Comparison of ENCODE assay signal across 10 cellular contexts in genomic region chr4:177367336-177367735, GRCh38. TPM values are rescaled to one million over a fixed set of nuclear protein-coding genes. Genes with fewer than 3 reads are reported as not detected.
A peak's percentile ranks its signal among the peaks of the same experiment; 100 is the strongest.
DNase-seq lines count a peak whose midpoint lies in the region; ATAC-seq and TF ChIP-seq lines count a peak whose summit lies in the region.
"Had no signal": no experiment of that assay in that cellular context is flagged by ENCODE, and none has a peak within 500 bp of the region (broad histone marks: within the 10 kb centered on the region; RNA-seq: fewer than 3 reads in every experiment).

No MANE protein-coding gene starts in this region.

- H3K4me3 Mint-ChIP-seq in activated naive CD8-positive, alpha-beta T cell treated with anti-CD3 and anti-CD28 coated beads, Interleukin-2, amount 50 U/mL, for 24 hours: no peak overlapping the region
- H3K4me3 Mint-ChIP-seq: B cell had no signal

- peaks cover 11% of the 10 kb centered on the region for H3K36me3 Mint-ChIP-seq in activated naive CD8-positive, alpha-beta T cell treated with anti-CD3 and anti-CD28 coated beads, Interleukin-2, amount 50 U/mL, for 24 hours (ENCODE audit: low read depth)

- H3K36me3 ChIP-seq in mucosa of descending colon (ENCODE audit: low read depth): no peaks in the 10 kb centered on the region

- no peak for TF ChIP-seq POLR2A in lower leg skin (IDR thresholded peaks at IDR 0.05)

- intact Hi-C loops in mucosa of descending colon (cut with DNase I, micrococcal nuclease): no loop called here
- intact Hi-C loops in lower leg skin (cut with DNase I; ENCODE audit: low total_unique reads): no loop called here

- H3K9me3 ChIP-seq in mucosa of descending colon: no peaks in the 10 kb centered on the region

- H3K4me3 ChIP-seq in mucosa of descending colon: no peak overlapping the region
- no peak overlapping the region for H3K4me3 ChIP-seq in lower leg skin (ENCODE audit: low read depth, poor library complexity, severe bottlenecking)

- DNase-seq in NCI-H524 (lab: John Stamatoyannopoulos, UW) (peak; percentile 8 to 21), NCI-H524 treated with DMSO at 0.1 percent for 48 hours (lab: John Stamatoyannopoulos, UW) (no peak), mucosa of descending colon (no peak), lower leg skin (ENCODE audit: low spot score in 2 of 2) (no peak), NCI-H1417 treated with DMSO at 0.1 percent for 48 hours (lab: John Stamatoyannopoulos, UW) (no peak)
- no peak for DNase-seq in activated naive CD8-positive, alpha-beta T cell treated with anti-CD3 and anti-CD28 coated beads, Interleukin-2, amount 50 U/mL, for 24 hours
- DNase-seq: NCI-H1105 treated with DMSO at 0.1 percent for 48 hours had no signal

- peaks cover 4% of the 10 kb centered on the region for H3K9me3 Mint-ChIP-seq in activated naive CD8-positive, alpha-beta T cell treated with anti-CD3 and anti-CD28 coated beads, Interleukin-2, amount 50 U/mL, for 24 hours

- ATAC-seq in HG03159 (IDR thresholded peaks at IDR 0.05; ENCODE audit: unreplicated experiment) (peak; percentile 63), mucosa of descending colon (peak; percentile 21), GM18520 (IDR thresholded peaks at IDR 0.05; ENCODE audit: unreplicated experiment) (no peak)
- ATAC-seq in activated naive CD8-positive, alpha-beta T cell treated with anti-CD3 and anti-CD28 coated beads, Interleukin-2, amount 50 U/mL, for 24 hours: peak; percentile 40

- no peak overlapping the region for H3K27ac Mint-ChIP-seq in activated naive CD8-positive, alpha-beta T cell treated with anti-CD3 and anti-CD28 coated beads, Interleukin-2, amount 50 U/mL, for 24 hours
- H3K27ac Mint-ChIP-seq: B cell had no signal

- no peaks in the 10 kb centered on the region for H3K4me1 ChIP-seq in mucosa of descending colon (ENCODE audit: low read depth)

- 80 to 83% methylated on average over 3 of the region's 3 CpGs for WGBS in lower leg skin, 2 donors

- H3K4me1 Mint-ChIP-seq in activated naive CD8-positive, alpha-beta T cell treated with anti-CD3 and anti-CD28 coated beads, Interleukin-2, amount 50 U/mL, for 24 hours: no peaks in the 10 kb centered on the region
- H3K4me1 Mint-ChIP-seq: B cell had no signal

- TF ChIP-seq CTCF in mucosa of descending colon (IDR thresholded peaks at IDR 0.05): no peak
- no peak for TF ChIP-seq CTCF in lower leg skin (IDR thresholded peaks at IDR 0.05)

- no peaks in the 10 kb centered on the region for H3K27me3 Mint-ChIP-seq in activated naive CD8-positive, alpha-beta T cell treated with anti-CD3 and anti-CD28 coated beads, Interleukin-2, amount 50 U/mL, for 24 hours
- H3K27me3 Mint-ChIP-seq: B cell had no signal

RNA-seq across cellular contexts. Expression of gene NEIL3, which starts 57.7 kb away (rescaled TPM):
- total RNA-seq in mucosa of descending colon (1 to 10 TPM in 2 of 3 donors, under 1 TPM in 1; 0.76 to 3.2 (median 1.4) TPM), lower leg skin (1 to 10 TPM in 3 of 4 donors, under 1 TPM in 1; 0.71 to 2.1 (median 1.9) TPM)

Comparison
In these comparisons a context has a peak if more than half of its experiments do, and no peak if none do; other contexts are left out.
1. DNase-seq: peak in NCI-H524 (2 of 2); none in NCI-H524 treated with DMSO at 0.1 percent for 48 hours (single experiment), activated naive CD8-positive, alpha-beta T cell treated with anti-CD3 and anti-CD28 coated beads, Interleukin-2, amount 50 U/mL, for 24 hours (single experiment), mucosa of descending colon (0 of 3), lower leg skin (0 of 2) and NCI-H1417 treated with DMSO at 0.1 percent for 48 hours (single experiment).